Comparison of ENCODE assay signal across 17 cellular contexts in the genomic region with DNA sequence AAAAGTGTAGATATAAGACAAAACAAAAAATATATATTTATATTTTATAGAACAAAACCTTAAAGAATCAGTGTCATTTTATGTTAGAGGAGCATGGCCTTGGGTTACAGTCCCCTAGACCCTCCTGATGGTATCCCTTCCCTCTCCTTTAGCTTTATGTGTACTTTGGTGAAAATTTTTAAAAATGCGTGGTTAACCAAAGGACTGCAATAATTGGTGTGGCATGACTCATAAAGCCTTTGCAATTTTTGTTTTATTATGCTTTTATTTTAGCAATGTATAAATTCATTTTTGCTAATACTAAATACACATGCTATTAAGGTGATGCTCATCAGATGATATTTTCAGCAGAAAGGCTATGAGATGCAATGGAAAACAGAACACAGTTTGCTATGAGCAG.
"Had no signal": no experiment of that assay in that cellular context is flagged by ENCODE, and none has a peak within 500 bp of the region (broad histone marks: within the 10 kb centered on the region; RNA-seq: fewer than 3 reads in every experiment).

No MANE protein-coding gene starts in this region.

- H3K4me1 ChIP-seq: adrenal gland, tibial nerve, uterus had no signal

- H3K9me3 ChIP-seq: adrenal gland, tibial nerve, uterus had no signal

- DNase-seq: activated CD4-positive, alpha-beta T cell treated with anti-CD3 and anti-CD28 coated beads, Interleukin-2, amount 50 U/mL, for 4 hours; activated gamma-delta T cell; adrenal gland; caudate nucleus; dorsolateral prefrontal cortex; hypothalamus; mammary epithelial cell; midbrain; nucleus accumbens; posterior cingulate gyrus; retina; stimulated activated CD4-positive, alpha-beta T cell treated with anti-CD3 and anti-CD28 coated beads, Interleukin-2, amount 100 ng/mL, for 24 hours; T-helper 2 cell; uterus had no signal

- H3K27me3 ChIP-seq: adrenal gland, dorsolateral prefrontal cortex, tibial nerve, uterus had no signal

- ATAC-seq: left lobe of liver had no signal

- H3K27ac ChIP-seq: adrenal gland, epithelial cell of prostate, tibial nerve, uterus had no signal

- H3K4me3 ChIP-seq: adrenal gland, dorsolateral prefrontal cortex, tibial nerve, uterus had no signal

- H3K36me3 ChIP-seq: adrenal gland, tibial nerve, uterus had no signal
